Comparison of ENCODE assay signal across 26 cellular contexts in genomic region chr10:99368646-99369045, GRCh38. TPM values are rescaled to one million over a fixed set of nuclear protein-coding genes. Genes with fewer than 3 reads are reported as not detected.
DNase-seq lines count a peak whose midpoint lies in the region; ATAC-seq and TF ChIP-seq lines count a peak whose summit lies in the region.
"Had no signal": no experiment of that assay in that cellular context is flagged by ENCODE, and none has a peak within 500 bp of the region (broad histone marks: within the 10 kb centered on the region; RNA-seq: fewer than 3 reads in every experiment).

No MANE protein-coding gene starts in this region.

- H4K20me1 ChIP-seq in IMR-90 (ENCODE audit: insufficient read depth, low read length) (no peaks in the 10 kb centered on the region), osteoblast (ENCODE audit: insufficient read depth, low read length) (no peaks in the 10 kb centered on the region)

- peaks cover 15% of the 10 kb centered on the region; the same call in 1 of the 2 replicates for H3K9me1 ChIP-seq in IMR-90 (ENCODE audit: insufficient read depth, low read length)

- ATAC-seq in IMR-90 (ENCODE audit: low read depth), result no peak; the same call in 1 of the 2 replicates
- no peak for ATAC-seq in activated CD8-positive, alpha-beta memory T cell treated with anti-CD3 and anti-CD28 coated beads, Interleukin-2, amount 10 ng/mL, durations not matched to agents 7 days and 5 days
- ATAC-seq: activated CD8-positive, alpha-beta T cell treated with anti-CD3 and anti-CD28 coated beads, Interleukin-2, amount 10 ng/mL, durations not matched to agents 7 days and 5 days; activated T-helper 17 cell treated with anti-CD3 and anti-CD28 coated beads, Interleukin-2, amount 50 U/mL, for 72 hours; left colon; right cardiac atrium had no signal

- no peak overlapping the region; the same call in 1 of the 2 replicates for H2AK5ac ChIP-seq in IMR-90 (ENCODE audit: low read depth, low read length)

- peak overlapping the region; percentile 62 for H2BK5ac ChIP-seq in IMR-90 (ENCODE audit: low read depth, low read length, poor library complexity, severe bottlenecking)

- POLR2A ChIA-PET in IMR-90 (lab: Charles Lee; ENCODE audit: unreplicated experiment), result no interaction called here

- H3K9me3 Mint-ChIP-seq in activated CD8-positive, alpha-beta memory T cell treated with anti-CD3 and anti-CD28 coated beads, Interleukin-2, amount 10 ng/mL, durations not matched to agents 7 days and 5 days (ENCODE audit: low read depth), result no peaks in the 10 kb centered on the region
- H3K9me3 Mint-ChIP-seq: activated naive CD4-positive, alpha-beta T cell treated with anti-CD3 and anti-CD28 coated beads, Interleukin-2, amount 10 ng/mL, durations not matched to agents 7 days and 5 days; activated T-helper 17 cell treated with anti-CD3 and anti-CD28 coated beads, Interleukin-2, amount 50 U/mL, for 72 hours; neural progenitor cell; T-helper 1 cell treated with Interleukin-12 subunit alpha and Interleukin-12 subunit beta and Interleukin-4 antibody, amounts not matched to agents 30 μg/mL and 1 μg/mL, for 36 hours had no signal

- H4K8ac ChIP-seq in IMR-90 (ENCODE audit: low read depth in 2 of 2, low read length in 2 of 2), result 0 out of 4 replicates have a peak overlapping the region, but pooled peaks of 1 of the 2 experiments have one; percentile 5

- intact Hi-C loops in IMR-90 (cut with micrococcal nuclease) (no loop called here), dorsolateral prefrontal cortex (cut with DNase I) (no loop called here), spleen (cut with DNase I; ENCODE audit: low total_unique reads) (no loop called here)

- H3K23ac ChIP-seq in IMR-90 (ENCODE audit: low read depth, low read length), result no peak overlapping the region

- DNase-seq in EH (ENCODE audit: low read depth), result peak; percentile 84
- DNase-seq in IMR-90, result peak; percentile 43
- no peak for DNase-seq in dorsolateral prefrontal cortex
- no peak for DNase-seq in osteoblast (ENCODE audit: insufficient read length, low spot score, missing footprints)
- no peak for DNase-seq in NCI-H2171 treated with DMSO at 0.1 percent for 48 hours (lab: John Stamatoyannopoulos, UW)
- no peak for DNase-seq in spleen
- no peak for DNase-seq in activated CD8-positive, alpha-beta memory T cell treated with anti-CD3 and anti-CD28 coated beads, Interleukin-2, amount 10 ng/mL, durations not matched to agents 7 days and 5 days
- DNase-seq: activated CD8-positive, alpha-beta T cell treated with anti-CD3 and anti-CD28 coated beads, Interleukin-2, amount 10 ng/mL, durations not matched to agents 7 days and 5 days; activated naive CD4-positive, alpha-beta T cell treated with anti-CD3 and anti-CD28 coated beads, Interleukin-2, amount 10 ng/mL, durations not matched to agents 7 days and 5 days; C1 segment of cervical spinal cord; Caco-2; GF-D8; left colon; NCI-H1048; NCI-H1694; NCI-H510A; right cardiac atrium; stomach; uterus had no signal

- H3K36me3 ChIP-seq in IMR-90 (ENCODE audit: control insufficient read depth, insufficient read depth, low read length) (no peaks in the 10 kb centered on the region), osteoblast (ENCODE audit: insufficient read depth, low read length) (no peaks in the 10 kb centered on the region), spleen (no peaks in the 10 kb centered on the region)
- H3K36me3 ChIP-seq: neural progenitor cell, stomach, uterus had no signal

- no peak overlapping the region for H3K18ac ChIP-seq in IMR-90 (ENCODE audit: low read depth, low read length)

- H3K27ac Mint-ChIP-seq in activated CD8-positive, alpha-beta memory T cell treated with anti-CD3 and anti-CD28 coated beads, Interleukin-2, amount 10 ng/mL, durations not matched to agents 7 days and 5 days, result no peak overlapping the region
- H3K27ac Mint-ChIP-seq: activated CD8-positive, alpha-beta T cell treated with anti-CD3 and anti-CD28 coated beads, Interleukin-2, amount 10 ng/mL, durations not matched to agents 7 days and 5 days; activated naive CD4-positive, alpha-beta T cell treated with anti-CD3 and anti-CD28 coated beads, Interleukin-2, amount 10 ng/mL, durations not matched to agents 7 days and 5 days; activated T-helper 17 cell treated with anti-CD3 and anti-CD28 coated beads, Interleukin-2, amount 50 U/mL, for 72 hours; neural progenitor cell; T-helper 1 cell treated with Interleukin-12 subunit alpha and Interleukin-12 subunit beta and Interleukin-4 antibody, amounts not matched to agents 30 μg/mL and 1 μg/mL, for 36 hours had no signal

- H2AK9ac ChIP-seq in IMR-90 (replicated peaks; ENCODE audit: low read depth, low read length, poor library complexity), result no peak overlapping the region

- no peak overlapping the region for H2BK15ac ChIP-seq in IMR-90 (ENCODE audit: low read depth, low read length)

- no peak overlapping the region for H2AFZ ChIP-seq in IMR-90 (replicated peaks; ENCODE audit: low read length, poor library complexity)
- no peak overlapping the region for H2AFZ ChIP-seq in osteoblast (ENCODE audit: low read length)
- H2AFZ ChIP-seq: hepatocyte, neural progenitor cell, parathyroid adenoma had no signal

- H3K4me2 ChIP-seq in IMR-90 (ENCODE audit: low read depth, low read length) (peak overlapping the region; percentile 30; the same call in 1 of the 2 replicates), osteoblast (ENCODE audit: insufficient read depth, low read length) (peak overlapping the region; percentile 50)
- H3K4me2 ChIP-seq: hepatocyte, neural progenitor cell had no signal

- no peak overlapping the region for H3K9ac ChIP-seq in IMR-90 (ENCODE audit: low read depth, low read length)
- H3K9ac ChIP-seq: neural progenitor cell, parathyroid adenoma had no signal

- peaks cover 5% of the 10 kb centered on the region for H3K4me1 Mint-ChIP-seq in activated CD8-positive, alpha-beta memory T cell treated with anti-CD3 and anti-CD28 coated beads, Interleukin-2, amount 10 ng/mL, durations not matched to agents 7 days and 5 days

- TF ChIP-seq CTCF in IMR-90 (conservative IDR thresholded peaks at IDR 0.05; ENCODE audit: low read depth, low read length), result no peak
- TF ChIP-seq CTCF in dorsolateral prefrontal cortex (IDR thresholded peaks at IDR 0.05 in 54 of 56, conservative IDR thresholded peaks at IDR 0.05 in 2 of 56; ENCODE audit: low read depth in 1 of 56, partially characterized antibody in 56 of 56), result no peak
- no peak for TF ChIP-seq CTCF in osteoblast (IDR thresholded peaks at IDR 0.05; ENCODE audit: extremely low read depth, low read depth, low read length)
- TF ChIP-seq CTCF in spleen (IDR thresholded peaks at IDR 0.05 in 8 of 11, conservative IDR thresholded peaks at IDR 0.05 in 3 of 11), result no peak

- H3K56ac ChIP-seq in IMR-90 (ENCODE audit: extremely low read depth, insufficient read depth, low read length), result no peak overlapping the region

- TF ChIP-seq POLR2A in IMR-90 (IDR thresholded peaks at IDR 0.05; ENCODE audit: low read depth, low read length) (no peak), spleen (IDR thresholded peaks at IDR 0.05) (no peak)

- CTCF ChIA-PET in IMR-90 (lab: Yijun Ruan, JAX), result no interaction called here
- CTCF ChIA-PET in activated CD8-positive, alpha-beta memory T cell treated with anti-CD3 and anti-CD28 coated beads, Interleukin-2, amount 10 ng/mL, durations not matched to agents 7 days and 5 days (lab: Charles Lee), result no interaction called here

- H3K79me1 ChIP-seq in IMR-90 (ENCODE audit: low read depth in 1 of 2, low read length in 2 of 2), result no peaks in the 10 kb centered on the region

- in situ Hi-C loops in IMR-90 (cut with MboI; ENCODE audit: low sequenced_read_pairs), result no loop called here

- WGBS in IMR-90 (ENCODE audit: extremely low coverage in 2 of 2, insufficient read length in 1 of 2), 2 experiments, result no CpG with 5 or more reads among the region's 1 CpG
- WGBS in spleen, 5 donors, result 48 to 81% (median 67%) methylated on average over 1 of the region's 1 CpG

- no peak overlapping the region for H3K14ac ChIP-seq in IMR-90 (replicated peaks; ENCODE audit: low read depth, low read length)

- H3K4me3 Mint-ChIP-seq in activated CD8-positive, alpha-beta memory T cell treated with anti-CD3 and anti-CD28 coated beads, Interleukin-2, amount 10 ng/mL, durations not matched to agents 7 days and 5 days, result no peak overlapping the region
- H3K4me3 Mint-ChIP-seq: activated CD8-positive, alpha-beta T cell treated with anti-CD3 and anti-CD28 coated beads, Interleukin-2, amount 10 ng/mL, durations not matched to agents 7 days and 5 days; activated naive CD4-positive, alpha-beta T cell treated with anti-CD3 and anti-CD28 coated beads, Interleukin-2, amount 10 ng/mL, durations not matched to agents 7 days and 5 days; activated T-helper 17 cell treated with anti-CD3 and anti-CD28 coated beads, Interleukin-2, amount 50 U/mL, for 72 hours; neural progenitor cell; T-helper 1 cell treated with Interleukin-12 subunit alpha and Interleukin-12 subunit beta and Interleukin-4 antibody, amounts not matched to agents 30 μg/mL and 1 μg/mL, for 36 hours had no signal

- H3K27ac ChIP-seq in IMR-90 (ENCODE audit: insufficient read depth, low read length) (no peak overlapping the region), dorsolateral prefrontal cortex (peak overlapping the region in 38 of 59 donors; percentile 3 to 87 (median 64)), osteoblast (ENCODE audit: low read depth, low read length) (peak overlapping the region; percentile 49), spleen (no peak overlapping the region)
- H3K27ac ChIP-seq: hepatocyte, neural progenitor cell, parathyroid adenoma, SK-N-MC, stomach, uterus had no signal

- no peaks in the 10 kb centered on the region for H3K9me3 ChIP-seq in IMR-90 (ENCODE audit: control insufficient read depth, insufficient read depth, low read length)
- no peaks in the 10 kb centered on the region for H3K9me3 ChIP-seq in osteoblast (ENCODE audit: low read depth, low read length)
- H3K9me3 ChIP-seq in spleen, result no peaks in the 10 kb centered on the region
- H3K9me3 ChIP-seq: Caco-2, stomach, uterus had no signal

- dilution Hi-C loops in IMR-90 (cut with HindIII; ENCODE audit: low sequenced_read_pairs, unreplicated experiment), result no loop called here

- H3K4me3 ChIP-seq in IMR-90 (ENCODE audit: insufficient read depth, low read depth, low read length) (no peak overlapping the region), dorsolateral prefrontal cortex (no peak overlapping the region), osteoblast (ENCODE audit: insufficient read depth, low read length) (no peak overlapping the region), spleen (no peak overlapping the region)
- H3K4me3 ChIP-seq: hepatocyte, neural progenitor cell, SK-N-MC, stomach, uterus had no signal

- peaks cover 80% of the 10 kb centered on the region for H3K27me3 Mint-ChIP-seq in activated CD8-positive, alpha-beta memory T cell treated with anti-CD3 and anti-CD28 coated beads, Interleukin-2, amount 10 ng/mL, durations not matched to agents 7 days and 5 days

- H2BK20ac ChIP-seq in IMR-90 (ENCODE audit: low read depth, low read length), result no peak overlapping the region

- no peak for TF ChIP-seq RAD21 in IMR-90 (IDR thresholded peaks at IDR 0.05; ENCODE audit: low read length)

- H3K27me3 ChIP-seq in IMR-90 (ENCODE audit: control insufficient read depth, insufficient read depth, low read length), result no peaks in the 10 kb centered on the region
- no peaks in the 10 kb centered on the region for H3K27me3 ChIP-seq in dorsolateral prefrontal cortex
- H3K27me3 ChIP-seq in osteoblast (ENCODE audit: insufficient read depth, low read length), result no peaks in the 10 kb centered on the region
- H3K27me3 ChIP-seq in spleen (replicated peaks in 1 of 7), result peaks cover 0 to 23% (median 0%) of the 10 kb centered on the region in 7 donors
- H3K27me3 ChIP-seq: stomach, uterus had no signal

- peak overlapping the region; percentile 42; the same call in 1 of the 2 replicates for H2BK120ac ChIP-seq in IMR-90 (ENCODE audit: low read depth, low read length)

- H3K4ac ChIP-seq in IMR-90 (ENCODE audit: low read depth, low read length), result no peak overlapping the region

- H4K91ac ChIP-seq in IMR-90 (ENCODE audit: insufficient read depth, low read depth, low read length), result 0 out of 2 replicates have a peak overlapping the region, but pooled peaks have one; percentile 18

- H3K4me1 ChIP-seq in IMR-90 (ENCODE audit: control insufficient read depth, insufficient read depth, low read length) (peaks cover 9% of the 10 kb centered on the region; the same call in 1 of the 2 replicates), osteoblast (ENCODE audit: insufficient read depth, low read length) (peaks cover 24% of the 10 kb centered on the region), spleen (peaks cover 0 to 9% (median 2%) of the 10 kb centered on the region in 6 donors)
- H3K4me1 ChIP-seq: Caco-2, neural progenitor cell, uterus had no signal

- no peaks in the 10 kb centered on the region for H3K79me2 ChIP-seq in osteoblast (ENCODE audit: insufficient read depth, low read length)
- H3K79me2 ChIP-seq: hepatocyte, parathyroid adenoma had no signal

- no TSS peak for BruUV-seq in IMR-90 (replicated peaks; lab: Mats Ljungman, UMichigan)

- no peaks in the 10 kb centered on the region for H3K36me3 Mint-ChIP-seq in activated CD8-positive, alpha-beta memory T cell treated with anti-CD3 and anti-CD28 coated beads, Interleukin-2, amount 10 ng/mL, durations not matched to agents 7 days and 5 days
- H3K36me3 Mint-ChIP-seq: activated naive CD4-positive, alpha-beta T cell treated with anti-CD3 and anti-CD28 coated beads, Interleukin-2, amount 10 ng/mL, durations not matched to agents 7 days and 5 days; neural progenitor cell had no signal

- H4K5ac ChIP-seq in IMR-90 (ENCODE audit: low read depth, low read length), result no peak overlapping the region

RNA-seq across cellular contexts. Expression of gene CNNM1, which starts 39.5 kb away (rescaled TPM):
- total RNA-seq in IMR-90 (2012; rRNA removed), result 0.18 and 0.28 TPM in 2 replicates
- polyA plus RNA-seq in IMR-90 (2012; rRNA removed), result 0.32 and 0.39 TPM in 2 replicates
- 0.09 and 0.22 TPM in 2 replicates for polyA plus RNA-seq in IMR-90 (2012; cell fraction: cytosol; rRNA removed)
- polyA plus RNA-seq in IMR-90 (2012; cell fraction: nucleus; rRNA removed; ENCODE audit: low replicate concordance), result 0.25 and 0.44 TPM in 2 replicates
- total RNA-seq in dorsolateral prefrontal cortex, result 10 to 100 TPM; 11.7 to 66.4 (median 38.9) TPM
- 0.29 and 0.36 TPM in 2 replicates for total RNA-seq in osteoblast
- total RNA-seq in spleen, result under 1 TPM; 0.13 to 0.43 (median 0.17) TPM
- polyA plus RNA-seq in spleen, result under 1 TPM in 2 of 3 donors, not detected in 1; 0.05 to 0.07 TPM
- not detected for total RNA-seq in activated CD8-positive, alpha-beta memory T cell treated with anti-CD3 and anti-CD28 coated beads, Interleukin-2, amount 10 ng/mL, durations not matched to agents 7 days and 5 days
- total RNA-seq: Caco-2, myocyte had no signal

Comparison
In these comparisons a context has a peak if more than half of its experiments do, and no peak if none do; other contexts are left out.
1. DNase-seq: peak in EH (single experiment) and IMR-90 (single experiment); none in dorsolateral prefrontal cortex (0 of 10), osteoblast (single experiment), NCI-H2171 treated with DMSO at 0.1 percent for 48 hours (single experiment), spleen (single experiment) and activated CD8-positive, alpha-beta memory T cell treated with anti-CD3 and anti-CD28 coated beads, Interleukin-2, amount 10 ng/mL, durations not matched to agents 7 days and 5 days (single experiment).
2. H3K27ac ChIP-seq: peak in dorsolateral prefrontal cortex (38 of 59) and osteoblast (single experiment); none in IMR-90 (single experiment) and spleen (0 of 8).